ENCODE assay signal across 15 cellular contexts in the genomic region with DNA sequence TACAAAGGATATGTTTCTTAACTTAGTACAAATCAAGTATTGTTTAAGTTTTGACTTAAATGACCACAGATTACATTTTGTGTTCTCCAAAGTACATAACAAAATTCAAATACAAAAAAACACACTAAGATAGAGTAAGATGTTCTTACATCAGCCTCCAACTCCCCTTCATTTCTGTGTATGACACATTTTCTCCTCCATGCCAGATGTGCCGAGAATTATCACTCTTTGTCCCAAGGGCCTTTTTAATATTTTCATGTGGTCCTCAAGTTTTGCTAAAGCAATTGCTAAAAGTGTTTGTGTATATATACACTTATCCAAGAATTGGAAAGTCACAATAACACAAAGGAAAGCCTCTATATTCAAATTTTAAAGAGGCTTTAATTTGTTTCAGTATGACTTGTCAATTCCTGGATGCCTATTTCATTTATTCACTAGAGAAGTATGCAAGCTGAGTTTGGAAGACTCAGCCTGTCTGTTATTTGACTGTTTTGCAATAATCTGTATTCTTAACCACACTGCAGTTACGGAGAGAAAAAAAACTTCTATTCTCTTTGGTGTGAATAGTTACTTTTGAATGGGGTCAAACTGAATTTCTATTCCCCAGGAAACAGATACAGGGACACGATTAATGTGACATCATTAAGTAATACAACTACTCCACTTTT.
DNase-seq lines count a peak whose midpoint lies in the region; ATAC-seq and TF ChIP-seq lines count a peak whose summit lies in the region.
"Had no signal": no experiment of that assay in that cellular context is flagged by ENCODE, and none has a peak within 500 bp of the region (broad histone marks: within the 10 kb centered on the region; RNA-seq: fewer than 3 reads in every experiment).

No MANE protein-coding gene starts in this region.

- H4K91ac ChIP-seq in mesenchymal stem cell (ENCODE audit: low read length), result no peak overlapping the region

- H2BK12ac ChIP-seq in mesenchymal stem cell (ENCODE audit: low read length in 2 of 2), result no peak overlapping the region

- no peak overlapping the region for H2AK5ac ChIP-seq in mesenchymal stem cell (ENCODE audit: low read length, severe bottlenecking)

- peak; percentile 58 for DNase-seq in AG08395 (ENCODE audit: low spot score)
- peak; percentile 70 for DNase-seq in HS-5 (ENCODE audit: low read depth)
- peak; percentile 58 to 73 for DNase-seq in cardiac fibroblast (ENCODE audit: low read depth in 2 of 2)
- DNase-seq in mesenchymal stem cell, result peak; percentile 41
- no peak for DNase-seq in NCI-H82 (lab: John Stamatoyannopoulos, UW)
- DNase-seq: activated CD4-positive, alpha-beta T cell treated with anti-CD3 and anti-CD28 coated beads, Interleukin-2, amount 10 ng/mL, durations not matched to agents 7 days and 5 days; activated T-cell treated with anti-CD3 and anti-CD28 coated beads, Interleukin-2, amount 50 U/mL, for 4 hours; BE2C; foreskin melanocyte; pancreas; stimulated activated CD4-positive, alpha-beta T cell treated with anti-CD3 and anti-CD28 coated beads, Interleukin-12 subunit alpha, Interleukin-12 subunit beta, amount 100 ng/mL, for 4 hours; stomach had no signal

- no peak for TF ChIP-seq POLR2A in GM18505 (IDR thresholded peaks at IDR 0.05; ENCODE audit: borderline replicate concordance, extremely low read depth, insufficient read depth, insufficient read length)

- no peak overlapping the region for H3K4ac ChIP-seq in mesenchymal stem cell (ENCODE audit: low read depth in 1 of 2, low read length in 2 of 2)

- H3K18ac ChIP-seq in mesenchymal stem cell (ENCODE audit: low read depth in 1 of 2, low read length in 2 of 2), result no peak overlapping the region

- no peaks in the 10 kb centered on the region for H3K27me3 ChIP-seq in mesenchymal stem cell (ENCODE audit: control insufficient read depth in 1 of 2, insufficient read depth in 1 of 2, low read length in 2 of 2)
- H3K27me3 ChIP-seq: BE2C, pancreas, stomach had no signal

- no peaks in the 10 kb centered on the region for H3K4me1 ChIP-seq in mesenchymal stem cell (ENCODE audit: control insufficient read depth, insufficient read depth, low read depth, low read length)
- H3K4me1 ChIP-seq: BE2C, pancreas had no signal

- TF ChIP-seq CTCF in cardiac fibroblast (IDR thresholded peaks at IDR 0.05; ENCODE audit: low read depth, low read length), result no peak

- H3K4me3 ChIP-seq in cardiac fibroblast (replicated peaks in 1 of 2; ENCODE audit: low read depth in 2 of 2, low read length in 2 of 2) (no peak overlapping the region), mesenchymal stem cell (ENCODE audit: insufficient read depth in 1 of 2, low read depth in 1 of 2, low read length in 2 of 2) (peak overlapping the region in 1 of 2 experiments; percentile 60)
- H3K4me3 ChIP-seq: pancreas, stomach had no signal

- no peaks in the 10 kb centered on the region for H3K9me3 ChIP-seq in mesenchymal stem cell (ENCODE audit: control insufficient read depth, low read length)
- H3K9me3 ChIP-seq: BE2C, pancreas had no signal

- no peak overlapping the region for H4K8ac ChIP-seq in mesenchymal stem cell (ENCODE audit: low read length)

- peak overlapping the region; percentile 84 for H3K9ac ChIP-seq in mesenchymal stem cell (ENCODE audit: low read length)

- H3K14ac ChIP-seq in mesenchymal stem cell (ENCODE audit: low read length in 2 of 2), result no peak overlapping the region

- ATAC-seq in HG03095 (IDR thresholded peaks at IDR 0.05; ENCODE audit: unreplicated experiment) (no peak), HG02970 (IDR thresholded peaks at IDR 0.05; ENCODE audit: low FRiP score, unreplicated experiment) (no peak), GM18505 (IDR thresholded peaks at IDR 0.05; ENCODE audit: unreplicated experiment) (no peak)
- ATAC-seq: activated T-cell treated with anti-CD3 and anti-CD28 coated beads, Interleukin-2, amount 50 U/mL, for 4 hours; pancreas had no signal

- H3K79me1 ChIP-seq in mesenchymal stem cell (replicated peaks; ENCODE audit: low read length, poor library complexity, severe bottlenecking), result no peaks in the 10 kb centered on the region

- H2AFZ ChIP-seq in mesenchymal stem cell (ENCODE audit: low read depth, low read length), result no peak overlapping the region

- no CpG with 5 or more reads among the region's 3 CpGs for WGBS in mesenchymal stem cell

- H3K23ac ChIP-seq in mesenchymal stem cell (ENCODE audit: low read length in 2 of 2), result no peak overlapping the region

- H2BK5ac ChIP-seq in mesenchymal stem cell (ENCODE audit: low read depth, low read length, poor library complexity, severe bottlenecking), result no peak overlapping the region

- no peaks in the 10 kb centered on the region for H3K36me3 ChIP-seq in mesenchymal stem cell (ENCODE audit: control insufficient read depth in 1 of 2, insufficient read depth in 2 of 2, low read depth in 1 of 2, low read length in 2 of 2)
- H3K36me3 ChIP-seq: BE2C, pancreas, stomach had no signal

- H2BK15ac ChIP-seq in mesenchymal stem cell (ENCODE audit: low read depth, poor library complexity, severe bottlenecking), result no peak overlapping the region

- no peak overlapping the region for H2BK120ac ChIP-seq in mesenchymal stem cell (ENCODE audit: low read depth, low read length)

- H3K27ac ChIP-seq in mesenchymal stem cell (ENCODE audit: low read length, poor library complexity, severe bottlenecking), result no peak overlapping the region
- H3K27ac ChIP-seq: pancreas, stomach had no signal

- H3K4me2 ChIP-seq in mesenchymal stem cell (ENCODE audit: low read length, poor library complexity, severe bottlenecking), result no peak overlapping the region
